In genomic region chrX:14496674-14497073, GRCh38 we compare ENCODE assay signal across 9 cellular contexts.
DNase-seq lines count a peak whose midpoint lies in the region; ATAC-seq lines count a peak whose summit lies in the region.
"Had no signal": no experiment of that assay in that cellular context is flagged by ENCODE, and none has a peak within 500 bp of the region (broad histone marks: within the 10 kb centered on the region; RNA-seq: fewer than 3 reads in every experiment).

No MANE protein-coding gene starts in this region.

- DNase-seq in AG08395 (ENCODE audit: low spot score) (peak; percentile 5), fibroblast of peridontal ligament (ENCODE audit: extremely low read depth) (peak; percentile 1), foreskin melanocyte (no peak), NCI-H1930 (lab: John Stamatoyannopoulos, UW) (no peak), caudate nucleus (lab: John Stamatoyannopoulos, UW) (no peak)

- ATAC-seq in GM18873 (IDR thresholded peaks at IDR 0.05; ENCODE audit: low FRiP score, unreplicated experiment) (peak; percentile 29), HG03432 (IDR thresholded peaks at IDR 0.05; ENCODE audit: unreplicated experiment) (peak; percentile 58), GM21529 (IDR thresholded peaks at IDR 0.05; ENCODE audit: unreplicated experiment) (no peak)
- ATAC-seq: K562 had no signal

- H3K27ac ChIP-seq in caudate nucleus (ENCODE audit: low read depth, low read length): no peak overlapping the region

Comparison
In these comparisons a context has a peak if more than half of its experiments do, and no peak if none do; other contexts are left out.
1. DNase-seq: peak in AG08395 (single experiment) and fibroblast of peridontal ligament (single experiment); none in foreskin melanocyte (single experiment), NCI-H1930 (0 of 2) and caudate nucleus (0 of 61).